1 cellular context compared by ENCODE assay signal in genomic region chr5:113269023-113269997, GRCh38.
TF ChIP-seq lines count a peak whose summit lies in the region.

No MANE protein-coding gene starts in this region.

TF ChIP-seq in GM23338, 12 proteins besides CTCF, POLR2A, EP300 and RAD21 (continued from another document):
- TF ChIP-seq ZNF462 (CRISPR knock-in tag; IDR thresholded peaks at IDR 0.05) (no peak), REST (IDR thresholded peaks at IDR 0.05; ENCODE audit: unreplicated experiment) (no peak), ZNF114 (CRISPR knock-in tag; IDR thresholded peaks at IDR 0.05) (no peak), EZH2phosphoT487 (IDR thresholded peaks at IDR 0.05; ENCODE audit: unreplicated experiment) (no peak), CREB1 (CRISPR knock-in tag; IDR thresholded peaks at IDR 0.05; ENCODE audit: low read depth) (no peak), ZNF331 (CRISPR knock-in tag; IDR thresholded peaks at IDR 0.05; ENCODE audit: low read depth) (no peak), EZH2 (IDR thresholded peaks at IDR 0.05; ENCODE audit: low read depth, unreplicated experiment) (no peak), NANOG (IDR thresholded peaks at IDR 0.05; ENCODE audit: borderline replicate concordance) (no peak), ETS1 (IDR thresholded peaks at IDR 0.05) (no peak), JUNB (IDR thresholded peaks at IDR 0.05; ENCODE audit: unreplicated experiment) (no peak), POLR2AphosphoS5 (IDR thresholded peaks at IDR 0.05; ENCODE audit: low read depth) (no peak)
